Comparison of ENCODE assay signal across 2 cellular contexts in the genomic region with DNA sequence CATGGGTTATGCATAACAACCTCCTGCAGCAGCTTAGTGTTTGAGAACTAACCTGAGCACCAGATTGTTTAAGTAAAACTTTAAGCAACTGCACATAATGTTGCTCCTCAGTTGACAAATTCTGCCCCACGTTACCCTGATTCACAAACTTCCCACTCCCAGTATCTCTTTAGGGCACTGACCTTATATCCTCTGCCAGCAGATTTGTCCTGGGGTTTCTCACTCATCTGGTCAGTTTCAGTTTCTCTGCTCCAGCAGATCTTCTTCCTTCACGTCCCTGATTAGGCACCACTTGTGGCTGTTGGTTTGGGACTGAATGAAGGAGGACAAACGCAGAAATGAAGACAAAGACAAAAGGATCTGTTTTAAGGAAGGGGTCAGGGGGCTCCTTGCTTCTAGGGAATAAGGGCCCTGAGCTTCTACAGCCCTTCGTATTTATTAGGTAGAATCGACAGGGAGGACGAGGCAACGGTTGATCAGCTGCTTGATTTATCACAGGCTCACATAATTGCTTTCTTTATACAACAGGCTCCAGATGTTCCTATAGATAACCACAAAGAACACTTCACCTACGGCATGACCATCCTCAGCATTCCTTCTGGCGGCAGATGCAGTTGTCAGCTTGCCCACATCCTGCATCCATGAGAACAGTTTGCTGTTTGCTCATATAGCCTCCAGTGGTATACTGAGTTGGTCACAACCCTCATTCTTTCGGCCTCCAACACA.
TF ChIP-seq lines count a peak whose summit lies in the region.

No MANE protein-coding gene starts in this region.

TF ChIP-seq in HEK293, 187 proteins besides CTCF, POLR2A, EP300 and RAD21:
- TF ChIP-seq ZNF10 (tag by site-specific recombination; IDR thresholded peaks at IDR 0.05): peak; percentile 85
- TF ChIP-seq HOXC10 (CRISPR knock-in tag; IDR thresholded peaks at IDR 0.05): no peak
- no peak for TF ChIP-seq ZNF830 (tag by site-specific recombination; IDR thresholded peaks at IDR 0.05; ENCODE audit: low read depth)
- TF ChIP-seq, protein P1, sequence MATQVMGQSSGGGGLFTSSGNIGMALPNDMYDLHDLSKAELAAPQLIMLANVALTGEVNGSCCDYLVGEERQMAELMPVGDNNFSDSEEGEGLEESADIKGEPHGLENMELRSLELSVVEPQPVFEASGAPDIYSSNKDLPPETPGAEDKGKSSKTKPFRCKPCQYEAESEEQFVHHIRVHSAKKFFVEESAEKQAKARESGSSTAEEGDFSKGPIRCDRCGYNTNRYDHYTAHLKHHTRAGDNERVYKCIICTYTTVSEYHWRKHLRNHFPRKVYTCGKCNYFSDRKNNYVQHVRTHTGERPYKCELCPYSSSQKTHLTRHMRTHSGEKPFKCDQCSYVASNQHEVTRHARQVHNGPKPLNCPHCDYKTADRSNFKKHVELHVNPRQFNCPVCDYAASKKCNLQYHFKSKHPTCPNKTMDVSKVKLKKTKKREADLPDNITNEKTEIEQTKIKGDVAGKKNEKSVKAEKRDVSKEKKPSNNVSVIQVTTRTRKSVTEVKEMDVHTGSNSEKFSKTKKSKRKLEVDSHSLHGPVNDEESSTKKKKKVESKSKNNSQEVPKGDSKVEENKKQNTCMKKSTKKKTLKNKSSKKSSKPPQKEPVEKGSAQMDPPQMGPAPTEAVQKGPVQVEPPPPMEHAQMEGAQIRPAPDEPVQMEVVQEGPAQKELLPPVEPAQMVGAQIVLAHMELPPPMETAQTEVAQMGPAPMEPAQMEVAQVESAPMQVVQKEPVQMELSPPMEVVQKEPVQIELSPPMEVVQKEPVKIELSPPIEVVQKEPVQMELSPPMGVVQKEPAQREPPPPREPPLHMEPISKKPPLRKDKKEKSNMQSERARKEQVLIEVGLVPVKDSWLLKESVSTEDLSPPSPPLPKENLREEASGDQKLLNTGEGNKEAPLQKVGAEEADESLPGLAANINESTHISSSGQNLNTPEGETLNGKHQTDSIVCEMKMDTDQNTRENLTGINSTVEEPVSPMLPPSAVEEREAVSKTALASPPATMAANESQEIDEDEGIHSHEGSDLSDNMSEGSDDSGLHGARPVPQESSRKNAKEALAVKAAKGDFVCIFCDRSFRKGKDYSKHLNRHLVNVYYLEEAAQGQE (tag by site-specific recombination; IDR thresholded peaks at IDR 0.05): no peak
- TF ChIP-seq SCRT1 (tag by site-specific recombination; IDR thresholded peaks at IDR 0.05; ENCODE audit: borderline replicate concordance): 0 out of 2 replicates have a peak, but pooled peaks have one; percentile 21
- TF ChIP-seq, protein P2, sequence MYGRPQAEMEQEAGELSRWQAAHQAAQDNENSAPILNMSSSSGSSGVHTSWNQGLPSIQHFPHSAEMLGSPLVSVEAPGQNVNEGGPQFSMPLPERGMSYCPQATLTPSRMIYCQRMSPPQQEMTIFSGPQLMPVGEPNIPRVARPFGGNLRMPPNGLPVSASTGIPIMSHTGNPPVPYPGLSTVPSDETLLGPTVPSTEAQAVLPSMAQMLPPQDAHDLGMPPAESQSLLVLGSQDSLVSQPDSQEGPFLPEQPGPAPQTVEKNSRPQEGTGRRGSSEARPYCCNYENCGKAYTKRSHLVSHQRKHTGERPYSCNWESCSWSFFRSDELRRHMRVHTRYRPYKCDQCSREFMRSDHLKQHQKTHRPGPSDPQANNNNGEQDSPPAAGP (tag by site-specific recombination; IDR thresholded peaks at IDR 0.05): no peak

TF ChIP-seq in K562, 482 proteins besides CTCF, POLR2A, EP300 and RAD21:
- TF ChIP-seq ZNF134 (CRISPR knock-in tag; conservative IDR thresholded peaks at IDR 0.05) (peak; percentile 59), C11orf30 (IDR thresholded peaks at IDR 0.05; ENCODE audit: low read depth) (no peak), CBFA2T3 (IDR thresholded peaks at IDR 0.05) (peak; percentile 66), WHSC1 (IDR thresholded peaks at IDR 0.05; ENCODE audit: low read length) (no peak), CBX5 (IDR thresholded peaks at IDR 0.05; ENCODE audit: borderline replicate concordance, low read depth) (0 out of 2 replicates have a peak, but pooled peaks have one; percentile 25), SNAPC5 (CRISPR knock-in tag; IDR thresholded peaks at IDR 0.05) (no peak), ID3 (CRISPR knock-in tag; IDR thresholded peaks at IDR 0.05) (no peak), ID3 (tag; IDR thresholded peaks at IDR 0.05) (no peak), CBFA2T2 (conservative IDR thresholded peaks at IDR 0.05) (0 out of 2 replicates have a peak, but pooled peaks have one; percentile 44), SNIP1 (IDR thresholded peaks at IDR 0.05; ENCODE audit: low read depth) (no peak), HEY1 (CRISPR knock-in tag; IDR thresholded peaks at IDR 0.05; ENCODE audit: borderline replicate concordance) (no peak), EHMT2 (IDR thresholded peaks at IDR 0.05) (no peak), NFE2L1 (tag; IDR thresholded peaks at IDR 0.05; ENCODE audit: borderline replicate concordance, low read depth) (no peak), NCOA6 (IDR thresholded peaks at IDR 0.05) (no peak), FOXJ2 (tag; IDR thresholded peaks at IDR 0.05) (no peak), TAF7 (tag; IDR thresholded peaks at IDR 0.05) (no peak), ARID1B (IDR thresholded peaks at IDR 0.05) (peak; percentile 54), HMGN3 (IDR thresholded peaks at IDR 0.05; ENCODE audit: borderline replicate concordance, extremely low read depth, insufficient read length, low read depth, low read length) (no peak), RBFOX2 (IDR thresholded peaks at IDR 0.05; ENCODE audit: low read depth, low read length) (no peak), TRIM24 (IDR thresholded peaks at IDR 0.05) (peak in 1 of 2 experiments; percentile 15; a peak in 1 of 4 replicates), NELFE (IDR thresholded peaks at IDR 0.05; ENCODE audit: insufficient read depth, insufficient read length) (no peak), SAFB2 (IDR thresholded peaks at IDR 0.05; ENCODE audit: borderline replicate concordance, low read depth, low read length, severe bottlenecking) (no peak), TAL1 (IDR thresholded peaks at IDR 0.05) (peak; percentile 58), ZNF174 (CRISPR knock-in tag; IDR thresholded peaks at IDR 0.05) (no peak), ZBTB8A (IDR thresholded peaks at IDR 0.05; ENCODE audit: partially characterized antibody) (no peak), TCF3 (CRISPR knock-in tag; IDR thresholded peaks at IDR 0.05) (peak; percentile 42; the same call in 1 of the 2 replicates), ZNF583 (CRISPR knock-in tag; IDR thresholded peaks at IDR 0.05) (no peak), MAFF (IDR thresholded peaks at IDR 0.05; ENCODE audit: low read length) (no peak), FOS (IDR thresholded peaks at IDR 0.05; ENCODE audit: extremely low read depth, insufficient read length) (no peak), ZNF197 (CRISPR knock-in tag; IDR thresholded peaks at IDR 0.05; ENCODE audit: low read depth) (no peak), TEAD4 (IDR thresholded peaks at IDR 0.05; ENCODE audit: low read length) (peak; percentile 53), TEAD4 (CRISPR knock-in tag; IDR thresholded peaks at IDR 0.05; ENCODE audit: borderline replicate concordance) (no peak)
- TF ChIP-seq, protein P3, sequence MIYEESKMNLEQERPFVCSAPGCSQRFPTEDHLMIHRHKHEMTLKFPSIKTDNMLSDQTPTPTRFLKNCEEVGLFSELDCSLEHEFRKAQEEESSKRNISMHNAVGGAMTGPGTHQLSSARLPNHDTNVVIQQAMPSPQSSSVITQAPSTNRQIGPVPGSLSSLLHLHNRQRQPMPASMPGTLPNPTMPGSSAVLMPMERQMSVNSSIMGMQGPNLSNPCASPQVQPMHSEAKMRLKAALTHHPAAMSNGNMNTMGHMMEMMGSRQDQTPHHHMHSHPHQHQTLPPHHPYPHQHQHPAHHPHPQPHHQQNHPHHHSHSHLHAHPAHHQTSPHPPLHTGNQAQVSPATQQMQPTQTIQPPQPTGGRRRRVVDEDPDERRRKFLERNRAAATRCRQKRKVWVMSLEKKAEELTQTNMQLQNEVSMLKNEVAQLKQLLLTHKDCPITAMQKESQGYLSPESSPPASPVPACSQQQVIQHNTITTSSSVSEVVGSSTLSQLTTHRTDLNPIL (CRISPR knock-in tag; IDR thresholded peaks at IDR 0.05): no peak
- TF ChIP-seq, protein P4, sequence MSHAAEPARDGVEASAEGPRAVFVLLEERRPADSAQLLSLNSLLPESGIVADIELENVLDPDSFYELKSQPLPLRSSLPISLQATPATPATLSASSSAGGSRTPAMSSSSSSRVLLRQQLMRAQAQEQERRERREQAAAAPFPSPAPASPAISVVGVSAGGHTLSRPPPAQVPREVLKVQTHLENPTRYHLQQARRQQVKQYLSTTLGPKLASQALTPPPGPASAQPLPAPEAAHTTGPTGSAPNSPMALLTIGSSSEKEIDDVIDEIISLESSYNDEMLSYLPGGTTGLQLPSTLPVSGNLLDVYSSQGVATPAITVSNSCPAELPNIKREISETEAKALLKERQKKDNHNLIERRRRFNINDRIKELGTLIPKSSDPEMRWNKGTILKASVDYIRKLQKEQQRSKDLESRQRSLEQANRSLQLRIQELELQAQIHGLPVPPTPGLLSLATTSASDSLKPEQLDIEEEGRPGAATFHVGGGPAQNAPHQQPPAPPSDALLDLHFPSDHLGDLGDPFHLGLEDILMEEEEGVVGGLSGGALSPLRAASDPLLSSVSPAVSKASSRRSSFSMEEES (CRISPR knock-in tag; IDR thresholded peaks at IDR 0.05): no peak
TF ChIP-seq in K562: peak in this region for 9.
